Comparison of ENCODE assay signal across 8 cellular contexts in genomic region chr3:98329392-98330124, GRCh38. TPM values are rescaled to one million over a fixed set of nuclear protein-coding genes. Genes with fewer than 3 reads are reported as not detected.
DNase-seq lines count a peak whose midpoint lies in the region; ATAC-seq and TF ChIP-seq lines count a peak whose summit lies in the region.

No MANE protein-coding gene starts in this region.

- peak overlapping the region; percentile 7 for H2BK5ac ChIP-seq in mesendoderm (ENCODE audit: low read length)

- H2BK120ac ChIP-seq in mesendoderm (ENCODE audit: low read depth, low read length) = no peak overlapping the region

- H2AK5ac ChIP-seq in mesendoderm (ENCODE audit: low read length) = no peak overlapping the region

- peak overlapping the region; percentile 81 for H3K4ac ChIP-seq in mesendoderm (ENCODE audit: low read depth, low read length)

- peak overlapping the region; percentile 26 for H3K56ac ChIP-seq in mesendoderm (ENCODE audit: low read length)

- H4K8ac ChIP-seq in mesendoderm (ENCODE audit: low read depth, low read length) = no peak overlapping the region

- H3K9me3 ChIP-seq in effector memory CD4-positive, alpha-beta T cell (ENCODE audit: control insufficient read depth, low read length) = no peaks in the 10 kb centered on the region
- no peaks in the 10 kb centered on the region for H3K9me3 ChIP-seq in suprapubic skin

- H3K4me3 ChIP-seq in effector memory CD4-positive, alpha-beta T cell (ENCODE audit: insufficient read depth, low read depth, low read length, poor library complexity, severe bottlenecking) = no peak overlapping the region
- no peak overlapping the region for H3K4me3 ChIP-seq in mesendoderm (ENCODE audit: low read length)
- H3K4me3 ChIP-seq in suprapubic skin = no peak overlapping the region

- H3K4me2 ChIP-seq in mesendoderm (ENCODE audit: low read length) = no peak overlapping the region

- ATAC-seq in GM18499 (IDR thresholded peaks at IDR 0.05; ENCODE audit: insufficient read depth, unreplicated experiment) (peak; percentile 49), HG02870 (IDR thresholded peaks at IDR 0.05; ENCODE audit: unreplicated experiment) (peak; percentile 42)

- H3K23ac ChIP-seq in mesendoderm (ENCODE audit: low read length) = no peak overlapping the region

- no peak for TF ChIP-seq EP300 in suprapubic skin (IDR thresholded peaks at IDR 0.05)

- DNase-seq in AG20443 (ENCODE audit: low spot score) (peak; percentile 63), NCI-H2107 treated with DMSO at 0.1 percent for 48 hours (lab: John Stamatoyannopoulos, UW; ENCODE audit: unreplicated experiment) (peak; percentile 39), mesendoderm (peak; percentile 86), suprapubic skin (ENCODE audit: low spot score in 2 of 2) (no peak)
- peak; percentile 37 to 39 for DNase-seq in activated CD4-positive, alpha-beta T cell treated with anti-CD3 and anti-CD28 coated beads for 4 hours
- peak; percentile 6 to 29 (median 16) for DNase-seq in effector memory CD4-positive, alpha-beta T cell

- TF ChIP-seq POLR2A in suprapubic skin (IDR thresholded peaks at IDR 0.05) = no peak

- no peaks in the 10 kb centered on the region for H3K4me1 ChIP-seq in effector memory CD4-positive, alpha-beta T cell (ENCODE audit: control insufficient read depth, insufficient read depth, low read length, poor library complexity, severe bottlenecking)
- H3K4me1 ChIP-seq in mesendoderm (ENCODE audit: control insufficient read depth, low read depth, low read length) = peaks cover 3% of the 10 kb centered on the region
- H3K4me1 ChIP-seq in suprapubic skin = no peaks in the 10 kb centered on the region

- H3K79me2 ChIP-seq in mesendoderm (ENCODE audit: control insufficient read depth, insufficient read depth, low read length) = no peaks in the 10 kb centered on the region

- peak overlapping the region; percentile 2 for H3K9ac ChIP-seq in mesendoderm (ENCODE audit: low read length)

- peak; percentile 19 to 59 for TF ChIP-seq CTCF in suprapubic skin (IDR thresholded peaks at IDR 0.05)

- no peak overlapping the region for H3K27ac ChIP-seq in effector memory CD4-positive, alpha-beta T cell (ENCODE audit: insufficient read depth, low read length, poor library complexity, severe bottlenecking)
- H3K27ac ChIP-seq in mesendoderm (ENCODE audit: low read depth, low read length) (no peak overlapping the region), suprapubic skin (no peak overlapping the region)

- H3K18ac ChIP-seq in mesendoderm (ENCODE audit: low read length) = no peak overlapping the region

- H4K5ac ChIP-seq in mesendoderm (ENCODE audit: low read length) = no peak overlapping the region

- no peaks in the 10 kb centered on the region for H3K27me3 ChIP-seq in effector memory CD4-positive, alpha-beta T cell (replicated peaks; ENCODE audit: control insufficient read depth, insufficient read depth, low read length, poor library complexity, severe bottlenecking)
- H3K27me3 ChIP-seq in mesendoderm (ENCODE audit: insufficient read depth, low read length, poor library complexity) (no peaks in the 10 kb centered on the region), suprapubic skin (peaks cover 4% of the 10 kb centered on the region)

- H3K79me1 ChIP-seq in mesendoderm (ENCODE audit: low read length) = no peaks in the 10 kb centered on the region

- WGBS in mesendoderm (ENCODE audit: extremely low coverage, insufficient coverage, low lambda C conversion rate) = no CpG with 5 or more reads among the region's 6 CpGs
- 3% methylated on average over 5 of the region's 6 CpGs for WGBS in suprapubic skin

- no peak overlapping the region for H2BK15ac ChIP-seq in mesendoderm (replicated peaks; ENCODE audit: low read depth)

- H3K36me3 ChIP-seq in effector memory CD4-positive, alpha-beta T cell (ENCODE audit: control insufficient read depth, insufficient read depth, low read length) = no peaks in the 10 kb centered on the region
- no peaks in the 10 kb centered on the region for H3K36me3 ChIP-seq in mesendoderm (ENCODE audit: control insufficient read depth, insufficient read depth, low read length)
- no peaks in the 10 kb centered on the region for H3K36me3 ChIP-seq in suprapubic skin

RNA-seq across cellular contexts. Expression of gene OR5K4, which starts 24.1 kb away (rescaled TPM):
- polyA plus RNA-seq in mesendoderm (2013, experiment 1 of 2) = not detected
- not detected for polyA plus RNA-seq in mesendoderm (2013, experiment 2 of 2)
- not detected for total RNA-seq in suprapubic skin

RNA-seq across cellular contexts. Expression of gene OR5H2, which starts 47.3 kb away (rescaled TPM):
- not detected for polyA plus RNA-seq in mesendoderm (2013, experiment 1 of 2)
- polyA plus RNA-seq in mesendoderm (2013, experiment 2 of 2) = not detected
- total RNA-seq in suprapubic skin = not detected

Comparison
In these comparisons a context has a peak if more than half of its experiments do, and no peak if none do; other contexts are left out.
1. DNase-seq: peak in AG20443 (single experiment), NCI-H2107 treated with DMSO at 0.1 percent for 48 hours (single experiment), activated CD4-positive, alpha-beta T cell treated with anti-CD3 and anti-CD28 coated beads for 4 hours (2 of 2), effector memory CD4-positive, alpha-beta T cell (3 of 3) and mesendoderm (single experiment); none in suprapubic skin (0 of 2).